Comparison of ENCODE assay signal across 2 cellular contexts in the genomic region with DNA sequence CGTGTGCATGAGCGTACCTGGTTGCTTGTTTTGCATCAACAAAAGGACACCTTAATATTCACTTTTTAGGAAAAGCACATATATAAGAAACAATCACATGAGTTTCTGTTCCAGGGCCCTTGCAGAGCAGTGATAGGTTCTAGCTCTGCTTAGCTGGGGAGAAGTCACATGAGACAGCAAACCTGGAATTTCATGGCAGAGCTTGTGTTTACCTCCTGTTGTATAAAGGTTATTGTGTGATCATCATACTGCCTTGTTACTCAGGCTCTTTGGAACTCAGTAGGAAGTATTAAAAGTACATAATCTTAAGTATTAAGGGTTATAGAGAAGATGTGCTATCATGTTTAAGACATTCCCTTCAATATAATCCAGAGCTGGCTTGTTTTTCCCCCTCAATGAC.
TF ChIP-seq lines count a peak whose summit lies in the region.

No MANE protein-coding gene starts in this region.

TF ChIP-seq in A549, 52 proteins besides CTCF, POLR2A, EP300 and RAD21 (continued from another document):
- TF ChIP-seq, protein P1, sequence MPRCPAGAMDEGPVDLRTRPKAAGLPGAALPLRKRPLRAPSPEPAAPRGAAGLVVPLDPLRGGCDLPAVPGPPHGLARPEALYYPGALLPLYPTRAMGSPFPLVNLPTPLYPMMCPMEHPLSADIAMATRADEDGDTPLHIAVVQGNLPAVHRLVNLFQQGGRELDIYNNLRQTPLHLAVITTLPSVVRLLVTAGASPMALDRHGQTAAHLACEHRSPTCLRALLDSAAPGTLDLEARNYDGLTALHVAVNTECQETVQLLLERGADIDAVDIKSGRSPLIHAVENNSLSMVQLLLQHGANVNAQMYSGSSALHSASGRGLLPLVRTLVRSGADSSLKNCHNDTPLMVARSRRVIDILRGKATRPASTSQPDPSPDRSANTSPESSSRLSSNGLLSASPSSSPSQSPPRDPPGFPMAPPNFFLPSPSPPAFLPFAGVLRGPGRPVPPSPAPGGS (IDR thresholded peaks at IDR 0.05), result no peak
- TF ChIP-seq CEBPB (IDR thresholded peaks at IDR 0.05) (no peak), NFE2L2 (conservative IDR thresholded peaks at IDR 0.05; ENCODE audit: low read length) (no peak), RCOR1 (IDR thresholded peaks at IDR 0.05; ENCODE audit: low read depth, low read length) (no peak), ZC3H11A (IDR thresholded peaks at IDR 0.05) (no peak), CHD2 (IDR thresholded peaks at IDR 0.05; ENCODE audit: low read length, partially characterized antibody) (no peak), E2F6 (IDR thresholded peaks at IDR 0.05; ENCODE audit: borderline replicate concordance, low read depth) (no peak), FOXS1 (CRISPR knock-in tag; IDR thresholded peaks at IDR 0.05) (no peak), SMC3 (IDR thresholded peaks at IDR 0.05) (no peak), SREBF2 (IDR thresholded peaks at IDR 0.05) (no peak)

TF ChIP-seq in IMR-90, 13 proteins besides CTCF, POLR2A, EP300 and RAD21 (continued from another document):
- no peak for TF ChIP-seq MAFK (IDR thresholded peaks at IDR 0.05; ENCODE audit: low read depth, low read length)
- TF ChIP-seq NFE2L2 (IDR thresholded peaks at IDR 0.05; ENCODE audit: low read depth, low read length), result no peak
- TF ChIP-seq, protein P2, sequence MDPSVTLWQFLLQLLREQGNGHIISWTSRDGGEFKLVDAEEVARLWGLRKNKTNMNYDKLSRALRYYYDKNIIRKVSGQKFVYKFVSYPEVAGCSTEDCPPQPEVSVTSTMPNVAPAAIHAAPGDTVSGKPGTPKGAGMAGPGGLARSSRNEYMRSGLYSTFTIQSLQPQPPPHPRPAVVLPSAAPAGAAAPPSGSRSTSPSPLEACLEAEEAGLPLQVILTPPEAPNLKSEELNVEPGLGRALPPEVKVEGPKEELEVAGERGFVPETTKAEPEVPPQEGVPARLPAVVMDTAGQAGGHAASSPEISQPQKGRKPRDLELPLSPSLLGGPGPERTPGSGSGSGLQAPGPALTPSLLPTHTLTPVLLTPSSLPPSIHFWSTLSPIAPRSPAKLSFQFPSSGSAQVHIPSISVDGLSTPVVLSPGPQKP (IDR thresholded peaks at IDR 0.05; ENCODE audit: borderline replicate concordance, low read depth, low read length), result no peak
